In the genomic region with DNA sequence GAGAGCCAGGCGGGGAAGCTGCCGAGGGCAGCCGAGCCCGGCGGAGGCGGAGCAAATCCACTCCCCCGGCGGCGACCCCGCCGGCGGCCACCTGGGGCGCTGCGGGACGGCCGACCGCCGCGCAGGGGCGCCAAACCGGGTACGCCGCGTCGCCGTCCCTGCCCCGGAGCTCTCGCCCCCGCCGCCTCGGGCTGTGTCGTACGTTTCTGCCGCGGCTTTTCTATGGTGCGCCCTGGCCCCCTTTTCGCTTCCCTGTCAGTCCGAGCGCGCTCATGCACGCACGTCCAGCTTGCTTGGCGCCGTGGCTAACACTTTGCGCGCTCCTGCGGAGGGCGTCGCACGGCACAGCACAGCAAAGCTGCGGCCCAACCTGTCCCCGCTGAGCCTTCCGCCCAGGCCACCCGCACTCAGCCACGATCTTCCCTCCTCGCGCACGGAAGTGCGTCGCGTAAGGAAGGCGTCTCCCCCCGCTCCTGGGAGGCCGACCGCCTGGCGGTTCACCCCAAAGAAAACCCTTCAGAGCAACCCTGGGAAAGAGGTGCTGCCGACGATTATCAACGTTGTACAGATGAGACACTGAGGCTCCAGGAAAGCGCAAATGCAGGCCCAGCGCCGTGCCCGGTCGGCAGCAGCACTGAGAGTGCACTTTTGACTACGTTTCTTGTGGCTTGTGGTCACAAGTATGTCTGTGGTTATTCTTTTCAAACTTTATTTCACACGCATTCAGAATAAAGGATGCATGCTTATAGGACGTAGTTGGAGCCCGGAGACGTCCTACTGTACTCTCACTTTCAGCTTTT, we compare ENCODE assay signal across 1 cellular context.
TF ChIP-seq lines count a peak whose summit lies in the region.

A gene (minus strand): TSS at position 48 of the 800 bp plus-strand sequence. CDS start 1,857 bp downstream, outside the sequence.

TF ChIP-seq in H1, 55 proteins besides CTCF, POLR2A, EP300 and RAD21 (continued from another document):
- TF ChIP-seq, protein P1, sequence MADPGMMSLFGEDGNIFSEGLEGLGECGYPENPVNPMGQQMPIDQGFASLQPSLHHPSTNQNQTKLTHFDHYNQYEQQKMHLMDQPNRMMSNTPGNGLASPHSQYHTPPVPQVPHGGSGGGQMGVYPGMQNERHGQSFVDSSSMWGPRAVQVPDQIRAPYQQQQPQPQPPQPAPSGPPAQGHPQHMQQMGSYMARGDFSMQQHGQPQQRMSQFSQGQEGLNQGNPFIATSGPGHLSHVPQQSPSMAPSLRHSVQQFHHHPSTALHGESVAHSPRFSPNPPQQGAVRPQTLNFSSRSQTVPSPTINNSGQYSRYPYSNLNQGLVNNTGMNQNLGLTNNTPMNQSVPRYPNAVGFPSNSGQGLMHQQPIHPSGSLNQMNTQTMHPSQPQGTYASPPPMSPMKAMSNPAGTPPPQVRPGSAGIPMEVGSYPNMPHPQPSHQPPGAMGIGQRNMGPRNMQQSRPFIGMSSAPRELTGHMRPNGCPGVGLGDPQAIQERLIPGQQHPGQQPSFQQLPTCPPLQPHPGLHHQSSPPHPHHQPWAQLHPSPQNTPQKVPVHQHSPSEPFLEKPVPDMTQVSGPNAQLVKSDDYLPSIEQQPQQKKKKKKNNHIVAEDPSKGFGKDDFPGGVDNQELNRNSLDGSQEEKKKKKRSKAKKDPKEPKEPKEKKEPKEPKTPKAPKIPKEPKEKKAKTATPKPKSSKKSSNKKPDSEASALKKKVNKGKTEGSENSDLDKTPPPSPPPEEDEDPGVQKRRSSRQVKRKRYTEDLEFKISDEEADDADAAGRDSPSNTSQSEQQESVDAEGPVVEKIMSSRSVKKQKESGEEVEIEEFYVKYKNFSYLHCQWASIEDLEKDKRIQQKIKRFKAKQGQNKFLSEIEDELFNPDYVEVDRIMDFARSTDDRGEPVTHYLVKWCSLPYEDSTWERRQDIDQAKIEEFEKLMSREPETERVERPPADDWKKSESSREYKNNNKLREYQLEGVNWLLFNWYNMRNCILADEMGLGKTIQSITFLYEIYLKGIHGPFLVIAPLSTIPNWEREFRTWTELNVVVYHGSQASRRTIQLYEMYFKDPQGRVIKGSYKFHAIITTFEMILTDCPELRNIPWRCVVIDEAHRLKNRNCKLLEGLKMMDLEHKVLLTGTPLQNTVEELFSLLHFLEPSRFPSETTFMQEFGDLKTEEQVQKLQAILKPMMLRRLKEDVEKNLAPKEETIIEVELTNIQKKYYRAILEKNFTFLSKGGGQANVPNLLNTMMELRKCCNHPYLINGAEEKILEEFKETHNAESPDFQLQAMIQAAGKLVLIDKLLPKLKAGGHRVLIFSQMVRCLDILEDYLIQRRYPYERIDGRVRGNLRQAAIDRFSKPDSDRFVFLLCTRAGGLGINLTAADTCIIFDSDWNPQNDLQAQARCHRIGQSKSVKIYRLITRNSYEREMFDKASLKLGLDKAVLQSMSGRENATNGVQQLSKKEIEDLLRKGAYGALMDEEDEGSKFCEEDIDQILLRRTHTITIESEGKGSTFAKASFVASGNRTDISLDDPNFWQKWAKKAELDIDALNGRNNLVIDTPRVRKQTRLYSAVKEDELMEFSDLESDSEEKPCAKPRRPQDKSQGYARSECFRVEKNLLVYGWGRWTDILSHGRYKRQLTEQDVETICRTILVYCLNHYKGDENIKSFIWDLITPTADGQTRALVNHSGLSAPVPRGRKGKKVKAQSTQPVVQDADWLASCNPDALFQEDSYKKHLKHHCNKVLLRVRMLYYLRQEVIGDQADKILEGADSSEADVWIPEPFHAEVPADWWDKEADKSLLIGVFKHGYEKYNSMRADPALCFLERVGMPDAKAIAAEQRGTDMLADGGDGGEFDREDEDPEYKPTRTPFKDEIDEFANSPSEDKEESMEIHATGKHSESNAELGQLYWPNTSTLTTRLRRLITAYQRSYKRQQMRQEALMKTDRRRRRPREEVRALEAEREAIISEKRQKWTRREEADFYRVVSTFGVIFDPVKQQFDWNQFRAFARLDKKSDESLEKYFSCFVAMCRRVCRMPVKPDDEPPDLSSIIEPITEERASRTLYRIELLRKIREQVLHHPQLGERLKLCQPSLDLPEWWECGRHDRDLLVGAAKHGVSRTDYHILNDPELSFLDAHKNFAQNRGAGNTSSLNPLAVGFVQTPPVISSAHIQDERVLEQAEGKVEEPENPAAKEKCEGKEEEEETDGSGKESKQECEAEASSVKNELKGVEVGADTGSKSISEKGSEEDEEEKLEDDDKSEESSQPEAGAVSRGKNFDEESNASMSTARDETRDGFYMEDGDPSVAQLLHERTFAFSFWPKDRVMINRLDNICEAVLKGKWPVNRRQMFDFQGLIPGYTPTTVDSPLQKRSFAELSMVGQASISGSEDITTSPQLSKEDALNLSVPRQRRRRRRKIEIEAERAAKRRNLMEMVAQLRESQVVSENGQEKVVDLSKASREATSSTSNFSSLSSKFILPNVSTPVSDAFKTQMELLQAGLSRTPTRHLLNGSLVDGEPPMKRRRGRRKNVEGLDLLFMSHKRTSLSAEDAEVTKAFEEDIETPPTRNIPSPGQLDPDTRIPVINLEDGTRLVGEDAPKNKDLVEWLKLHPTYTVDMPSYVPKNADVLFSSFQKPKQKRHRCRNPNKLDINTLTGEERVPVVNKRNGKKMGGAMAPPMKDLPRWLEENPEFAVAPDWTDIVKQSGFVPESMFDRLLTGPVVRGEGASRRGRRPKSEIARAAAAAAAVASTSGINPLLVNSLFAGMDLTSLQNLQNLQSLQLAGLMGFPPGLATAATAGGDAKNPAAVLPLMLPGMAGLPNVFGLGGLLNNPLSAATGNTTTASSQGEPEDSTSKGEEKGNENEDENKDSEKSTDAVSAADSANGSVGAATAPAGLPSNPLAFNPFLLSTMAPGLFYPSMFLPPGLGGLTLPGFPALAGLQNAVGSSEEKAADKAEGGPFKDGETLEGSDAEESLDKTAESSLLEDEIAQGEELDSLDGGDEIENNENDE (IDR thresholded peaks at IDR 0.05; ENCODE audit: insufficient replicate concordance, low read length) = no peak
- TF ChIP-seq SUZ12 (IDR thresholded peaks at IDR 0.05; ENCODE audit: low read length) = peak; percentile 52
- no peak; the same call in 1 of the 2 replicates for TF ChIP-seq TEAD4 (IDR thresholded peaks at IDR 0.05; ENCODE audit: low read depth, low read length)
- no peak for TF ChIP-seq TBP (IDR thresholded peaks at IDR 0.05; ENCODE audit: low read depth, low read length)
- TF ChIP-seq, protein P2, sequence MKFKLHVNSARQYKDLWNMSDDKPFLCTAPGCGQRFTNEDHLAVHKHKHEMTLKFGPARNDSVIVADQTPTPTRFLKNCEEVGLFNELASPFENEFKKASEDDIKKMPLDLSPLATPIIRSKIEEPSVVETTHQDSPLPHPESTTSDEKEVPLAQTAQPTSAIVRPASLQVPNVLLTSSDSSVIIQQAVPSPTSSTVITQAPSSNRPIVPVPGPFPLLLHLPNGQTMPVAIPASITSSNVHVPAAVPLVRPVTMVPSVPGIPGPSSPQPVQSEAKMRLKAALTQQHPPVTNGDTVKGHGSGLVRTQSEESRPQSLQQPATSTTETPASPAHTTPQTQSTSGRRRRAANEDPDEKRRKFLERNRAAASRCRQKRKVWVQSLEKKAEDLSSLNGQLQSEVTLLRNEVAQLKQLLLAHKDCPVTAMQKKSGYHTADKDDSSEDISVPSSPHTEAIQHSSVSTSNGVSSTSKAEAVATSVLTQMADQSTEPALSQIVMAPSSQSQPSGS (IDR thresholded peaks at IDR 0.05; ENCODE audit: low read length) = no peak
- TF ChIP-seq TCF12 (IDR thresholded peaks at IDR 0.05; ENCODE audit: low read depth, low read length) = no peak
- no peak for TF ChIP-seq JUN (IDR thresholded peaks at IDR 0.05; ENCODE audit: low read depth, low read length)
- TF ChIP-seq BRCA1 (IDR thresholded peaks at IDR 0.05; ENCODE audit: low read depth, low read length) = no peak
- TF ChIP-seq ASH2L (IDR thresholded peaks at IDR 0.05; ENCODE audit: low read length) = peak; percentile 95
- no peak for TF ChIP-seq ZNF274 (IDR thresholded peaks at IDR 0.05; ENCODE audit: borderline replicate concordance, extremely low read depth, low read length)
- TF ChIP-seq CEBPB (IDR thresholded peaks at IDR 0.05; ENCODE audit: low read depth, low read length) = no peak; the same call in 1 of the 2 replicates
- TF ChIP-seq RBBP5 (IDR thresholded peaks at IDR 0.05; ENCODE audit: borderline replicate concordance, low read depth, low read length) = peak; percentile 92; the same call in 1 of the 2 replicates
- TF ChIP-seq, protein P3, sequence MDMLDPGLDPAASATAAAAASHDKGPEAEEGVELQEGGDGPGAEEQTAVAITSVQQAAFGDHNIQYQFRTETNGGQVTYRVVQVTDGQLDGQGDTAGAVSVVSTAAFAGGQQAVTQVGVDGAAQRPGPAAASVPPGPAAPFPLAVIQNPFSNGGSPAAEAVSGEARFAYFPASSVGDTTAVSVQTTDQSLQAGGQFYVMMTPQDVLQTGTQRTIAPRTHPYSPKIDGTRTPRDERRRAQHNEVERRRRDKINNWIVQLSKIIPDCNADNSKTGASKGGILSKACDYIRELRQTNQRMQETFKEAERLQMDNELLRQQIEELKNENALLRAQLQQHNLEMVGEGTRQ (IDR thresholded peaks at IDR 0.05; ENCODE audit: low read length) = no peak
- no peak for TF ChIP-seq CBX5 (IDR thresholded peaks at IDR 0.05; ENCODE audit: low read depth, low read length)
- TF ChIP-seq SIRT6 (IDR thresholded peaks at IDR 0.05; ENCODE audit: low read length) = no peak
- no peak for TF ChIP-seq HDAC6 (IDR thresholded peaks at IDR 0.05; ENCODE audit: low read depth, low read length)
- peak; percentile 83 for TF ChIP-seq KDM4A (IDR thresholded peaks at IDR 0.05; ENCODE audit: low read depth, low read length, severe bottlenecking)
- TF ChIP-seq NRF1 (IDR thresholded peaks at IDR 0.05; ENCODE audit: low read depth, low read length) = no peak
- 0 out of 2 replicates have a peak, but pooled peaks have one; percentile 12 for TF ChIP-seq JUND (IDR thresholded peaks at IDR 0.05; ENCODE audit: low read length)
- TF ChIP-seq POU5F1 (IDR thresholded peaks at IDR 0.05; ENCODE audit: low read depth, low read length) = no peak
- no peak for TF ChIP-seq CHD1 (IDR thresholded peaks at IDR 0.05; ENCODE audit: low read depth, low read length)
- no peak for TF ChIP-seq NANOG (IDR thresholded peaks at IDR 0.05; ENCODE audit: insufficient read depth, low read depth, low read length, poor library complexity, severe bottlenecking)
- no peak for TF ChIP-seq BCL11A (IDR thresholded peaks at IDR 0.05; ENCODE audit: low read depth in 2 of 2, low read length in 2 of 2)
- TF ChIP-seq BACH1 (IDR thresholded peaks at IDR 0.05; ENCODE audit: low read length) = no peak
- no peak; a peak in 1 of 4 replicates for TF ChIP-seq HDAC2 (IDR thresholded peaks at IDR 0.05; ENCODE audit: borderline replicate concordance in 1 of 2, low read depth in 2 of 2, low read length in 2 of 2)
- TF ChIP-seq KDM5A (IDR thresholded peaks at IDR 0.05; ENCODE audit: low read length) = no peak
- peak; percentile 30; the same call in 1 of the 2 replicates for TF ChIP-seq PHF8 (conservative IDR thresholded peaks at IDR 0.05; ENCODE audit: low read depth, low read length)
- TF ChIP-seq KDM1A (IDR thresholded peaks at IDR 0.05; ENCODE audit: borderline replicate concordance, low read length) = no peak
- no peak for TF ChIP-seq CHD2 (IDR thresholded peaks at IDR 0.05; ENCODE audit: low read length)
- peak; percentile 71 for TF ChIP-seq TAF1 (IDR thresholded peaks at IDR 0.05; ENCODE audit: low read depth, low read length)
- TF ChIP-seq EZH2 (IDR thresholded peaks at IDR 0.05; ENCODE audit: low read depth, low read length, severe bottlenecking) = no peak
- peak; percentile 80; the same call in 1 of the 2 replicates for TF ChIP-seq POLR2AphosphoS5 (IDR thresholded peaks at IDR 0.05; ENCODE audit: low read depth, low read length)
- TF ChIP-seq EGR1 (IDR thresholded peaks at IDR 0.05; ENCODE audit: borderline replicate concordance, low read depth, low read length) = peak; percentile 54; the same call in 1 of the 2 replicates
- TF ChIP-seq, protein P4, sequence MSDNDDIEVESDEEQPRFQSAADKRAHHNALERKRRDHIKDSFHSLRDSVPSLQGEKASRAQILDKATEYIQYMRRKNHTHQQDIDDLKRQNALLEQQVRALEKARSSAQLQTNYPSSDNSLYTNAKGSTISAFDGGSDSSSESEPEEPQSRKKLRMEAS (IDR thresholded peaks at IDR 0.05) = peak; percentile 42; the same call in 1 of the 2 replicates
- TF ChIP-seq YY1 (IDR thresholded peaks at IDR 0.05; ENCODE audit: low read depth, low read length) = no peak
- TF ChIP-seq SIN3A (conservative IDR thresholded peaks at IDR 0.05 in 1 of 2, IDR thresholded peaks at IDR 0.05 in 1 of 2; ENCODE audit: low read depth in 1 of 2, low read length in 2 of 2) = no peak; a peak in 1 of 4 replicates
- TF ChIP-seq GABPA (IDR thresholded peaks at IDR 0.05; ENCODE audit: borderline replicate concordance, insufficient read depth, low read length) = no peak
- TF ChIP-seq, protein P5, sequence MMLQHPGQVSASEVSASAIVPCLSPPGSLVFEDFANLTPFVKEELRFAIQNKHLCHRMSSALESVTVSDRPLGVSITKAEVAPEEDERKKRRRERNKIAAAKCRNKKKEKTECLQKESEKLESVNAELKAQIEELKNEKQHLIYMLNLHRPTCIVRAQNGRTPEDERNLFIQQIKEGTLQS (IDR thresholded peaks at IDR 0.05; ENCODE audit: insufficient read depth, low read depth, low read length) = no peak
- TF ChIP-seq RFX5 (IDR thresholded peaks at IDR 0.05; ENCODE audit: borderline replicate concordance, low read depth, low read length) = no peak
- TF ChIP-seq TAF7 (optimal IDR thresholded peaks at IDR 0.05; ENCODE audit: borderline replicate concordance, low read depth, low read length) = no peak
- no peak for TF ChIP-seq SAP30 (IDR thresholded peaks at IDR 0.05; ENCODE audit: insufficient read depth, insufficient replicate concordance, low read length)
- no peak for TF ChIP-seq GTF2F1 (IDR thresholded peaks at IDR 0.05; ENCODE audit: borderline replicate concordance, low read depth, low read length)
- TF ChIP-seq RNF2 (IDR thresholded peaks at IDR 0.05; ENCODE audit: borderline replicate concordance, low read depth, low read length, missing control alignments, poor library complexity, severe bottlenecking) = no peak
